8 cellular contexts compared by ENCODE assay signal in genomic region chr1:15949453-15950245, GRCh38. TPM values are rescaled to one million over a fixed set of nuclear protein-coding genes. Genes with fewer than 3 reads are reported as not detected.
DNase-seq lines count a peak whose midpoint lies in the region; ATAC-seq, FAIRE-seq and TF ChIP-seq lines count a peak whose summit lies in the region.

No MANE protein-coding gene starts in this region.

- peaks cover 49% of the 10 kb centered on the region for H3K4me1 Mint-ChIP-seq in T-helper 2 cell treated with Interferon-gamma antibody and Interleukin-4, amounts not matched to agents 5 μg/mL and 100 μg/mL, for 36 hours (ENCODE audit: low read depth)

- H3K27me3 ChIP-seq in sigmoid colon, result no peaks in the 10 kb centered on the region

- no peaks in the 10 kb centered on the region for H3K9me3 Mint-ChIP-seq in T-helper 2 cell treated with Interferon-gamma antibody and Interleukin-4, amounts not matched to agents 5 μg/mL and 100 μg/mL, for 36 hours

- peaks cover 16% of the 10 kb centered on the region for H3K36me3 Mint-ChIP-seq in T-helper 2 cell treated with Interferon-gamma antibody and Interleukin-4, amounts not matched to agents 5 μg/mL and 100 μg/mL, for 36 hours (ENCODE audit: low read depth)

- intact Hi-C loops in left ventricle myocardium superior (cut with micrococcal nuclease), result no loop called here
- intact Hi-C loops in sigmoid colon (cut with DNase I), result loop anchor here (2.0 to 5.0 kb wide), 2 partner anchors 52 to 101 kb away; no protein-coding TSS in a partner anchor

- H3K27ac Mint-ChIP-seq in T-helper 2 cell treated with Interferon-gamma antibody and Interleukin-4, amounts not matched to agents 5 μg/mL and 100 μg/mL, for 36 hours, result peak overlapping the region; percentile 76

- TF ChIP-seq EP300 in sigmoid colon (IDR thresholded peaks at IDR 0.05), result peak in 2 of 4 donors; percentile 3 to 92

- H3K27me3 Mint-ChIP-seq in T-helper 2 cell treated with Interferon-gamma antibody and Interleukin-4, amounts not matched to agents 5 μg/mL and 100 μg/mL, for 36 hours (ENCODE audit: low read depth), result no peaks in the 10 kb centered on the region

- peak overlapping the region; percentile 16 for H3K4me3 Mint-ChIP-seq in T-helper 2 cell treated with Interferon-gamma antibody and Interleukin-4, amounts not matched to agents 5 μg/mL and 100 μg/mL, for 36 hours

- no peak for TF ChIP-seq CTCF in sigmoid colon (IDR thresholded peaks at IDR 0.05)

- DNase-seq in GM12892 (ENCODE audit: insufficient read length) (peak; percentile 81), amygdala (lab: John Stamatoyannopoulos, UW) (peak in 33 of 56 donors; percentile 23 to 89 (median 56)), left ventricle myocardium superior (peak; percentile 87), sigmoid colon (peak; percentile 99), KG1 (lab: John Stamatoyannopoulos, UW) (no peak), NCI-H526 (lab: John Stamatoyannopoulos, UW) (no peak)
- peak; percentile 86 for DNase-seq in T-helper 2 cell treated with Interferon-gamma antibody and Interleukin-4, amounts not matched to agents 5 μg/mL and 100 μg/mL, for 36 hours (ENCODE audit: low spot score)

- WGBS in sigmoid colon, 2 donors, result 51 to 67% methylated on average over 25 of the region's 25 CpGs

- H3K4me1 ChIP-seq in sigmoid colon, result peaks cover 0 to 69% (median 63%) of the 10 kb centered on the region in 4 donors

- TF ChIP-seq POLR2A in GM12892 (IDR thresholded peaks at IDR 0.05; ENCODE audit: low read depth, low read length), result no peak; the same call in 1 of the 2 replicates
- no peak for TF ChIP-seq POLR2A in sigmoid colon (IDR thresholded peaks at IDR 0.05)

- H3K4me3 ChIP-seq in sigmoid colon, result peak overlapping the region in 3 of 4 donors; percentile 20 to 35 (median 33)

- no peaks in the 10 kb centered on the region for H3K9me3 ChIP-seq in sigmoid colon

- FAIRE-seq in GM12892 (lab: Jason Lieb, UNC), result peak; percentile 95

- peaks cover 10 to 35% (median 14%) of the 10 kb centered on the region in 4 donors for H3K36me3 ChIP-seq in sigmoid colon

- ATAC-seq in HG02798 (IDR thresholded peaks at IDR 0.05; ENCODE audit: poor library complexity, unreplicated experiment), result peak; percentile 85
- ATAC-seq in left ventricle myocardium superior, result peak; percentile 84

- H3K27ac ChIP-seq in sigmoid colon, result peak overlapping the region; percentile 78 to 96 (median 89)

RNA-seq across cellular contexts. Expression of gene ZBTB17, which starts 26.3 kb away (rescaled TPM):
- 12.6 TPM for polyA plus RNA-seq in GM12892 (2012; ENCODE audit: missing spikeins)
- total RNA-seq in left ventricle myocardium superior (27.3 TPM), sigmoid colon (10 to 100 TPM; 22.1 to 38.5 (median 26.5) TPM)
- polyA plus RNA-seq in sigmoid colon, result 10 to 100 TPM; 17.4 to 38.7 (median 18.3) TPM

RNA-seq across cellular contexts. Expression of gene SRARP, which starts 54.4 kb away (rescaled TPM):
- not detected for polyA plus RNA-seq in GM12892 (2012; ENCODE audit: missing spikeins)
- total RNA-seq in left ventricle myocardium superior (0.84 TPM), sigmoid colon (not detected)
- polyA plus RNA-seq in sigmoid colon, result under 1 TPM in 1 of 3 donors, not detected in 2; under 0.01 TPM

Comparison
In these comparisons a context has a peak if more than half of its experiments do, and no peak if none do; other contexts are left out.
1. DNase-seq: peak in GM12892 (single experiment), T-helper 2 cell treated with Interferon-gamma antibody and Interleukin-4, amounts not matched to agents 5 μg/mL and 100 μg/mL, for 36 hours (single experiment), amygdala (33 of 56), left ventricle myocardium superior (single experiment) and sigmoid colon (single experiment); none in KG1 (single experiment) and NCI-H526 (0 of 2).